Comparison of ENCODE assay signal across 1 cellular context in genomic region chr9:34346873-34347799, GRCh38.
A peak's percentile ranks its signal among the peaks of the same experiment; 100 is the strongest.
TF ChIP-seq lines count a peak whose summit lies in the region.

No MANE protein-coding gene starts in this region.

TF ChIP-seq in HepG2, 621 proteins besides CTCF, POLR2A, EP300 and RAD21 (continued from another document and continues in another):
- TF ChIP-seq CEBPZ (IDR thresholded peaks at IDR 0.05; ENCODE audit: low read length) (no peak), KDM4B (CRISPR knock-in tag; IDR thresholded peaks at IDR 0.05) (no peak), ZNF362 (CRISPR knock-in tag; IDR thresholded peaks at IDR 0.05; ENCODE audit: borderline replicate concordance) (peak; percentile 90), NFKB2 (CRISPR knock-in tag; IDR thresholded peaks at IDR 0.05; ENCODE audit: borderline replicate concordance) (no peak), ATF7 (IDR thresholded peaks at IDR 0.05) (no peak), ATF7 (CRISPR knock-in tag; IDR thresholded peaks at IDR 0.05) (no peak), SIX4 (CRISPR knock-in tag; IDR thresholded peaks at IDR 0.05) (no peak), NCOR1 (IDR thresholded peaks at IDR 0.05; ENCODE audit: borderline replicate concordance, low read length) (peak; percentile 40; the same call in 1 of the 2 replicates), RBM22 (optimal IDR thresholded peaks at IDR 0.05; ENCODE audit: low read length) (no peak), CCAR2 (optimal IDR thresholded peaks at IDR 0.05; ENCODE audit: low read depth, low read length) (no peak), ZGPAT (CRISPR knock-in tag; IDR thresholded peaks at IDR 0.05) (no peak), ZNF280D (CRISPR knock-in tag; IDR thresholded peaks at IDR 0.05) (peak; percentile 81; the same call in 1 of the 2 replicates), ZNF660 (CRISPR knock-in tag; IDR thresholded peaks at IDR 0.05; ENCODE audit: borderline replicate concordance, low read depth) (no peak), ZNF646 (CRISPR knock-in tag; IDR thresholded peaks at IDR 0.05) (no peak), ZNF205 (CRISPR knock-in tag; IDR thresholded peaks at IDR 0.05) (peak; percentile 38; the same call in 1 of the 2 replicates), MYNN (CRISPR knock-in tag; IDR thresholded peaks at IDR 0.05; ENCODE audit: low read depth) (no peak), ZNF740 (CRISPR knock-in tag; IDR thresholded peaks at IDR 0.05) (no peak), REPIN1 (CRISPR knock-in tag; IDR thresholded peaks at IDR 0.05; ENCODE audit: borderline replicate concordance, low read depth) (no peak), SRSF9 (IDR thresholded peaks at IDR 0.05; ENCODE audit: borderline replicate concordance, insufficient read depth, low read depth, low read length, poor library complexity, severe bottlenecking) (no peak), ZNF687 (CRISPR knock-in tag; IDR thresholded peaks at IDR 0.05) (peak; percentile 42; the same call in 1 of the 2 replicates), SRY (CRISPR knock-in tag; IDR thresholded peaks at IDR 0.05) (no peak), PRMT3 (CRISPR knock-in tag; IDR thresholded peaks at IDR 0.05; ENCODE audit: borderline replicate concordance, low read depth) (no peak), GRHL1 (CRISPR knock-in tag; conservative IDR thresholded peaks at IDR 0.05) (no peak), HNF4G (IDR thresholded peaks at IDR 0.05; ENCODE audit: borderline replicate concordance, low read depth, low read length) (peak; percentile 48; the same call in 1 of the 2 replicates), HNF4G (CRISPR knock-in tag; IDR thresholded peaks at IDR 0.05; ENCODE audit: borderline replicate concordance, low read depth) (no peak), ZNF776 (CRISPR knock-in tag; IDR thresholded peaks at IDR 0.05) (no peak), ZNF460 (CRISPR knock-in tag; IDR thresholded peaks at IDR 0.05; ENCODE audit: borderline replicate concordance) (peak; percentile 42; the same call in 1 of the 2 replicates), TCF12 (IDR thresholded peaks at IDR 0.05) (no peak), TCF12 (CRISPR knock-in tag; IDR thresholded peaks at IDR 0.05) (no peak), ZMYM3 (CRISPR knock-in tag; IDR thresholded peaks at IDR 0.05) (no peak; the same call in none of the 2 replicates), ZNF101 (CRISPR knock-in tag; IDR thresholded peaks at IDR 0.05; ENCODE audit: borderline replicate concordance, low read depth) (no peak), ZNF781 (CRISPR knock-in tag; IDR thresholded peaks at IDR 0.05; ENCODE audit: borderline replicate concordance, not compliant biosample characterization) (peak; percentile 65), MAX (IDR thresholded peaks at IDR 0.05) (no peak), NR2F2 (IDR thresholded peaks at IDR 0.05; ENCODE audit: borderline replicate concordance, low read depth) (no peak), CCDC6 (CRISPR knock-in tag; IDR thresholded peaks at IDR 0.05) (no peak)
